In the genomic region with DNA sequence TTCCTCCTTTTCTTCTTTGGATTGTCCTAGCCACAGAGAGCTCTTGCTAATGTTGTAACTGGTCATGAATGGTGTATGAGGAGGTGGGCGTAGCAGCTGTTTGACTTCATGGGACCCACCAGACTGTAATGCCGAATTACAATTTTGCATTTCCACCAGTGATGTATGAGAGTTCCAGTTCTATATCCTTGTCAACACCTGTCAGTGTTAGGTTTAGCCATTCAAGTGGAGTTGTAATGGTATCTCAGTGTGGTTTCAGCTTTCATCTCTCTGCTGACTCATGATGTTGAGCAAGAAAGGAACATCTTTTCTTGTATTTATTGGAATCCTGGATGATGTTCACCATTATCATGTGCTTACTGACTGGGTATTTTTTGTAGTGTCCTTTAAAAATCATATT, we compare ENCODE assay signal across 8 cellular contexts. TPM values are rescaled to one million over a fixed set of nuclear protein-coding genes. Genes with fewer than 3 reads are reported as not detected.
DNase-seq lines count a peak whose midpoint lies in the region; ATAC-seq and FAIRE-seq lines count a peak whose summit lies in the region.

No MANE protein-coding gene starts in this region.

- peak; percentile 43 for ATAC-seq in GM18909 (IDR thresholded peaks at IDR 0.05; ENCODE audit: poor library complexity, unreplicated experiment)
- peak; percentile 43 for ATAC-seq in HG03159 (IDR thresholded peaks at IDR 0.05; ENCODE audit: unreplicated experiment)
- ATAC-seq in left ventricle myocardium superior: peak; percentile 52

- FAIRE-seq in frontal cortex (lab: Jason Lieb, UNC): no peak

- intact Hi-C loops in left ventricle myocardium superior (cut with micrococcal nuclease): loop anchor here (10.0 kb wide), 1 partner anchor 61 kb away; no protein-coding TSS in a partner anchor

- DNase-seq in AML-193 (lab: John Stamatoyannopoulos, UW) (peak; percentile 32 to 56), SHP77 treated with DMSO at 0.1 percent for 48 hours (lab: John Stamatoyannopoulos, UW) (peak; percentile 69), left ventricle myocardium superior (no peak), NCI-H774 (lab: John Stamatoyannopoulos, UW) (no peak), frontal cortex (ENCODE audit: low spot score in 2 of 2) (no peak), NCI-H2227 treated with DMSO at 0.1 percent for 48 hours (lab: John Stamatoyannopoulos, UW) (no peak)

RNA-seq across cellular contexts. Expression of gene IGF2R, which starts 5.1 kb away (rescaled TPM):
- total RNA-seq in left ventricle myocardium superior (68.4 TPM), frontal cortex (20.8 TPM)

Comparison
In these comparisons a context has a peak if more than half of its experiments do, and no peak if none do; other contexts are left out.
1. DNase-seq: peak in AML-193 (2 of 2) and SHP77 treated with DMSO at 0.1 percent for 48 hours (single experiment); none in left ventricle myocardium superior (single experiment), NCI-H774 (single experiment), frontal cortex (0 of 2) and NCI-H2227 treated with DMSO at 0.1 percent for 48 hours (single experiment).
2. Peak in every context shown above with its lines, with median percentiles within 50 percentile points of each other: ATAC-seq.